In the genomic region with DNA sequence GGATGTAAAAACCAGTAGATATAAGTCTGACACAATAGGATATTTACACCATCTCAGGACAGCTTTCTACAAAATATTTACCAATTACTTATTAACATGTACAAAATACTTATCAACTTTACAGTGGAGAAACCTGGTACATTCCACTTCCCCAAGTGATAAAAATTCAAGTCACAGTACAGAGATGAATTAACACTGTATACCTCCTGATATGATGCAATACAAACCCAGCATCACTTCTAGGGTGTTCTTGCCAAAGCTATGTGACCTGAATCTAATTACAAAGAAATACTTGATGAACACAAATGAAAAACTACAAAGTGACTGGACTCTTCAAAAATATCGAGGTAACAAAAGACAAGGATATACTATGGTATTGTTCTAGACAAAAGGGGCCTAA, we compare ENCODE assay signal across 13 cellular contexts.
A peak's percentile ranks its signal among the peaks of the same experiment; 100 is the strongest.
DNase-seq lines count a peak whose midpoint lies in the region; ATAC-seq, FAIRE-seq and TF ChIP-seq lines count a peak whose summit lies in the region.
"Had no signal": no experiment of that assay in that cellular context is flagged by ENCODE, and none has a peak within 500 bp of the region (broad histone marks: within the 10 kb centered on the region; RNA-seq: fewer than 3 reads in every experiment).

No MANE protein-coding gene starts in this region.

- H3K27ac ChIP-seq in A549: no peak overlapping the region
- H3K27ac ChIP-seq: SK-N-MC had no signal

- peaks cover 57% of the 10 kb centered on the region for H3K36me3 Mint-ChIP-seq in WTC11

- no peak for TF ChIP-seq POLR2A in A549 (IDR thresholded peaks at IDR 0.05; ENCODE audit: low read length)

- H3K4me2 ChIP-seq in A549: no peak overlapping the region

- TF ChIP-seq CTCF in A549 (IDR thresholded peaks at IDR 0.05) (no peak), WTC11 (IDR thresholded peaks at IDR 0.05) (no peak), D721Med (IDR thresholded peaks at IDR 0.05; ENCODE audit: insufficient read depth, missing control alignments) (no peak)

- no peak overlapping the region for H3K27ac Mint-ChIP-seq in WTC11

- no peak for TF ChIP-seq EP300 in A549 (IDR thresholded peaks at IDR 0.05)

- H3K4me3 Mint-ChIP-seq in WTC11: no peak overlapping the region

- 97% methylated on average over 1 of the region's 1 CpG for WGBS in A549 (ENCODE audit: missing lambda C conversion rate)

- H3K27me3 Mint-ChIP-seq in WTC11 (ENCODE audit: low read depth): no peaks in the 10 kb centered on the region

- DNase-seq in A549 (ENCODE audit: low read depth in 1 of 2, low spot score in 1 of 2) (no peak), GM19239 (ENCODE audit: insufficient read length, low spot score) (no peak), dermis blood vessel endothelial cell (peak; percentile 2), WTC11 (ENCODE audit: low spot score) (no peak), D721Med (ENCODE audit: insufficient read length, low spot score) (no peak), NCI-H82 treated with DMSO at 0.1 percent for 48 hours (lab: John Stamatoyannopoulos, UW; ENCODE audit: unreplicated experiment) (no peak), cortex of kidney (lab: John Stamatoyannopoulos, UW) (no peak)
- DNase-seq: DMS79 treated with DMSO at 0.1 percent for 48 hours, substantia nigra had no signal

- TF ChIP-seq RAD21 in A549 (conservative IDR thresholded peaks at IDR 0.05 in 1 of 2, IDR thresholded peaks at IDR 0.05 in 1 of 2): no peak

- CTCF ChIA-PET in A549 (lab: Yijun Ruan, JAX): no interaction called here
- CTCF ChIA-PET in WTC11 (lab: Charles Lee): interaction anchor here (1.5 kb wide), 1 partner anchor 132 kb away, joined by 3 read pairs; no protein-coding TSS in a partner anchor

- POLR2A ChIA-PET in A549 (lab: Yijun Ruan, JAX) (no interaction called here), WTC11 (lab: Charles Lee) (no interaction called here)

- FAIRE-seq in A549 (lab: Jason Lieb, UNC): peak; percentile 28
- FAIRE-seq in GM19239 (lab: Jason Lieb, UNC): peak; percentile 81
- no peak for FAIRE-seq in D721Med (lab: Jason Lieb, UNC)

- H3K4me1 Mint-ChIP-seq in WTC11: no peaks in the 10 kb centered on the region

- H3K9me3 Mint-ChIP-seq in WTC11: peaks cover 58% of the 10 kb centered on the region

- no peak for ATAC-seq in A549
- ATAC-seq in HG03558 (IDR thresholded peaks at IDR 0.05; ENCODE audit: extremely low read depth, unreplicated experiment): peak; percentile 10
- ATAC-seq in WTC11: no peak
- ATAC-seq: sciatic nerve had no signal

- H3K4me3 ChIP-seq in A549: no peak overlapping the region
- H3K4me3 ChIP-seq: coronary artery, SK-N-MC had no signal

- H3K9me3 ChIP-seq in A549: peaks cover 31% of the 10 kb centered on the region

- H3K4me1 ChIP-seq in A549: peaks cover 11% of the 10 kb centered on the region; the same call in 2 of the 3 replicates

TF ChIP-seq in A549, 52 proteins besides CTCF, POLR2A, EP300 and RAD21:
- TF ChIP-seq CEBPB (IDR thresholded peaks at IDR 0.05) (0 out of 4 replicates have a peak, but pooled peaks have one; percentile 5 to 6), CHD4 (IDR thresholded peaks at IDR 0.05; ENCODE audit: borderline replicate concordance) (no peak), BHLHE40 (IDR thresholded peaks at IDR 0.05; ENCODE audit: low read depth, low read length) (no peak)

TF ChIP-seq in WTC11, 78 proteins besides CTCF, POLR2A, EP300 and RAD21 (continues in another document):
- TF ChIP-seq ZNF423 (CRISPR knock-in tag; IDR thresholded peaks at IDR 0.05) (no peak), ZBTB21 (CRISPR knock-in tag; IDR thresholded peaks at IDR 0.05; ENCODE audit: borderline replicate concordance) (no peak), ZNF416 (CRISPR knock-in tag; IDR thresholded peaks at IDR 0.05) (no peak), SOX15 (CRISPR knock-in tag; IDR thresholded peaks at IDR 0.05) (no peak)
- TF ChIP-seq, protein P1, sequence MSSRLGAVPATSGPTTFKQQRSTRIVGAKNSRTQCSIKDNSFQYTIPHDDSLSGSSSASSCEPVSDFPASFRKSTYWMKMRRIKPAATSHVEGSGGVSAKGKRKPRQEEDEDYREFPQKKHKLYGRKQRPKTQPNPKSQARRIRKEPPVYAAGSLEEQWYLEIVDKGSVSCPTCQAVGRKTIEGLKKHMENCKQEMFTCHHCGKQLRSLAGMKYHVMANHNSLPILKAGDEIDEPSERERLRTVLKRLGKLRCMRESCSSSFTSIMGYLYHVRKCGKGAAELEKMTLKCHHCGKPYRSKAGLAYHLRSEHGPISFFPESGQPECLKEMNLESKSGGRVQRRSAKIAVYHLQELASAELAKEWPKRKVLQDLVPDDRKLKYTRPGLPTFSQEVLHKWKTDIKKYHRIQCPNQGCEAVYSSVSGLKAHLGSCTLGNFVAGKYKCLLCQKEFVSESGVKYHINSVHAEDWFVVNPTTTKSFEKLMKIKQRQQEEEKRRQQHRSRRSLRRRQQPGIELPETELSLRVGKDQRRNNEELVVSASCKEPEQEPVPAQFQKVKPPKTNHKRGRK (CRISPR knock-in tag; IDR thresholded peaks at IDR 0.05; ENCODE audit: borderline replicate concordance): no peak
- TF ChIP-seq, protein P2, sequence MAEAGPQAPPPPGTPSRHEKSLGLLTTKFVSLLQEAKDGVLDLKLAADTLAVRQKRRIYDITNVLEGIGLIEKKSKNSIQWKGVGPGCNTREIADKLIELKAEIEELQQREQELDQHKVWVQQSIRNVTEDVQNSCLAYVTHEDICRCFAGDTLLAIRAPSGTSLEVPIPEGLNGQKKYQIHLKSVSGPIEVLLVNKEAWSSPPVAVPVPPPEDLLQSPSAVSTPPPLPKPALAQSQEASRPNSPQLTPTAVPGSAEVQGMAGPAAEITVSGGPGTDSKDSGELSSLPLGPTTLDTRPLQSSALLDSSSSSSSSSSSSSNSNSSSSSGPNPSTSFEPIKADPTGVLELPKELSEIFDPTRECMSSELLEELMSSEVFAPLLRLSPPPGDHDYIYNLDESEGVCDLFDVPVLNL (CRISPR knock-in tag; IDR thresholded peaks at IDR 0.05; ENCODE audit: borderline replicate concordance, low read depth): no peak
- TF ChIP-seq, protein P3, sequence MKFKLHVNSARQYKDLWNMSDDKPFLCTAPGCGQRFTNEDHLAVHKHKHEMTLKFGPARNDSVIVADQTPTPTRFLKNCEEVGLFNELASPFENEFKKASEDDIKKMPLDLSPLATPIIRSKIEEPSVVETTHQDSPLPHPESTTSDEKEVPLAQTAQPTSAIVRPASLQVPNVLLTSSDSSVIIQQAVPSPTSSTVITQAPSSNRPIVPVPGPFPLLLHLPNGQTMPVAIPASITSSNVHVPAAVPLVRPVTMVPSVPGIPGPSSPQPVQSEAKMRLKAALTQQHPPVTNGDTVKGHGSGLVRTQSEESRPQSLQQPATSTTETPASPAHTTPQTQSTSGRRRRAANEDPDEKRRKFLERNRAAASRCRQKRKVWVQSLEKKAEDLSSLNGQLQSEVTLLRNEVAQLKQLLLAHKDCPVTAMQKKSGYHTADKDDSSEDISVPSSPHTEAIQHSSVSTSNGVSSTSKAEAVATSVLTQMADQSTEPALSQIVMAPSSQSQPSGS (CRISPR knock-in tag; IDR thresholded peaks at IDR 0.05; ENCODE audit: borderline replicate concordance, low read depth): no peak
- TF ChIP-seq, protein P4, sequence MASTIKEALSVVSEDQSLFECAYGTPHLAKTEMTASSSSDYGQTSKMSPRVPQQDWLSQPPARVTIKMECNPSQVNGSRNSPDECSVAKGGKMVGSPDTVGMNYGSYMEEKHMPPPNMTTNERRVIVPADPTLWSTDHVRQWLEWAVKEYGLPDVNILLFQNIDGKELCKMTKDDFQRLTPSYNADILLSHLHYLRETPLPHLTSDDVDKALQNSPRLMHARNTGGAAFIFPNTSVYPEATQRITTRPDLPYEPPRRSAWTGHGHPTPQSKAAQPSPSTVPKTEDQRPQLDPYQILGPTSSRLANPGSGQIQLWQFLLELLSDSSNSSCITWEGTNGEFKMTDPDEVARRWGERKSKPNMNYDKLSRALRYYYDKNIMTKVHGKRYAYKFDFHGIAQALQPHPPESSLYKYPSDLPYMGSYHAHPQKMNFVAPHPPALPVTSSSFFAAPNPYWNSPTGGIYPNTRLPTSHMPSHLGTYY (CRISPR knock-in tag; IDR thresholded peaks at IDR 0.05): no peak
- TF ChIP-seq, protein P5, sequence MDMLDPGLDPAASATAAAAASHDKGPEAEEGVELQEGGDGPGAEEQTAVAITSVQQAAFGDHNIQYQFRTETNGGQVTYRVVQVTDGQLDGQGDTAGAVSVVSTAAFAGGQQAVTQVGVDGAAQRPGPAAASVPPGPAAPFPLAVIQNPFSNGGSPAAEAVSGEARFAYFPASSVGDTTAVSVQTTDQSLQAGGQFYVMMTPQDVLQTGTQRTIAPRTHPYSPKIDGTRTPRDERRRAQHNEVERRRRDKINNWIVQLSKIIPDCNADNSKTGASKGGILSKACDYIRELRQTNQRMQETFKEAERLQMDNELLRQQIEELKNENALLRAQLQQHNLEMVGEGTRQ (CRISPR knock-in tag; IDR thresholded peaks at IDR 0.05): no peak
- TF ChIP-seq, protein P6, sequence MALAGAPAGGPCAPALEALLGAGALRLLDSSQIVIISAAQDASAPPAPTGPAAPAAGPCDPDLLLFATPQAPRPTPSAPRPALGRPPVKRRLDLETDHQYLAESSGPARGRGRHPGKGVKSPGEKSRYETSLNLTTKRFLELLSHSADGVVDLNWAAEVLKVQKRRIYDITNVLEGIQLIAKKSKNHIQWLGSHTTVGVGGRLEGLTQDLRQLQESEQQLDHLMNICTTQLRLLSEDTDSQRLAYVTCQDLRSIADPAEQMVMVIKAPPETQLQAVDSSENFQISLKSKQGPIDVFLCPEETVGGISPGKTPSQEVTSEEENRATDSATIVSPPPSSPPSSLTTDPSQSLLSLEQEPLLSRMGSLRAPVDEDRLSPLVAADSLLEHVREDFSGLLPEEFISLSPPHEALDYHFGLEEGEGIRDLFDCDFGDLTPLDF (CRISPR knock-in tag; IDR thresholded peaks at IDR 0.05): no peak
- TF ChIP-seq, protein P7, sequence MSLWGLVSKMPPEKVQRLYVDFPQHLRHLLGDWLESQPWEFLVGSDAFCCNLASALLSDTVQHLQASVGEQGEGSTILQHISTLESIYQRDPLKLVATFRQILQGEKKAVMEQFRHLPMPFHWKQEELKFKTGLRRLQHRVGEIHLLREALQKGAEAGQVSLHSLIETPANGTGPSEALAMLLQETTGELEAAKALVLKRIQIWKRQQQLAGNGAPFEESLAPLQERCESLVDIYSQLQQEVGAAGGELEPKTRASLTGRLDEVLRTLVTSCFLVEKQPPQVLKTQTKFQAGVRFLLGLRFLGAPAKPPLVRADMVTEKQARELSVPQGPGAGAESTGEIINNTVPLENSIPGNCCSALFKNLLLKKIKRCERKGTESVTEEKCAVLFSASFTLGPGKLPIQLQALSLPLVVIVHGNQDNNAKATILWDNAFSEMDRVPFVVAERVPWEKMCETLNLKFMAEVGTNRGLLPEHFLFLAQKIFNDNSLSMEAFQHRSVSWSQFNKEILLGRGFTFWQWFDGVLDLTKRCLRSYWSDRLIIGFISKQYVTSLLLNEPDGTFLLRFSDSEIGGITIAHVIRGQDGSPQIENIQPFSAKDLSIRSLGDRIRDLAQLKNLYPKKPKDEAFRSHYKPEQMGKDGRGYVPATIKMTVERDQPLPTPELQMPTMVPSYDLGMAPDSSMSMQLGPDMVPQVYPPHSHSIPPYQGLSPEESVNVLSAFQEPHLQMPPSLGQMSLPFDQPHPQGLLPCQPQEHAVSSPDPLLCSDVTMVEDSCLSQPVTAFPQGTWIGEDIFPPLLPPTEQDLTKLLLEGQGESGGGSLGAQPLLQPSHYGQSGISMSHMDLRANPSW (CRISPR knock-in tag; conservative IDR thresholded peaks at IDR 0.05; ENCODE audit: low read depth): no peak
